ENCODE assay signal across 26 cellular contexts in the genomic region with DNA sequence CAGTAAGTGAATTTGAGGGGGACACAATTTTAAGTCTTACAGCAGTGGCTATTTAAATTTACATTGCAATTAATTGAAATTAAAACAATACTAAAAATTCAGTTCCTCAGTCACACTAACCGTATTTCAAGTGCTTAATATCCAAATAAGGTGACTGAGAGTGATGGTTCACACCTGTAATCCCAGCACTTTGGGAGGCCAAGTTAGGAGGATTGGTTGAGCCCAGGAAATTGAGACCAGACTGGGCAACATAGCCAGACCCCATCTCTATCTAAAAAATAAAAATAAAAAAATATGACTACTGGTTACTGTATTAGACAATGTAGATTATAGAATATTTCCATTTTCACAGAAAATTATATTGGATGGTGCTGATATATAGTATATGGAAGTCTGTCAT.
"Had no signal": no experiment of that assay in that cellular context is flagged by ENCODE, and none has a peak within 500 bp of the region (broad histone marks: within the 10 kb centered on the region; RNA-seq: fewer than 3 reads in every experiment).

No MANE protein-coding gene starts in this region.

- H3K36me3 ChIP-seq: colonic mucosa, esophagus muscularis mucosa, gastroesophageal sphincter, heart left ventricle, lower lobe of right lung had no signal

- H3K9me3 Mint-ChIP-seq: dendritic cell treated with granulocyte-macrophage colony-stimulating factor and Interleukin-4, amounts not matched to agents 40 ng/mL and 50 ng/mL, for 4 days; effector memory CD8-positive, alpha-beta T cell; immature natural killer cell had no signal

- H3K27ac Mint-ChIP-seq: dendritic cell treated with granulocyte-macrophage colony-stimulating factor and Interleukin-4, amounts not matched to agents 40 ng/mL and 50 ng/mL, for 4 days; effector memory CD8-positive, alpha-beta T cell; endodermal cell; immature natural killer cell; mesothelial cell of epicardium; naive B cell had no signal

- H3K27ac ChIP-seq: colonic mucosa, esophagus muscularis mucosa, foreskin keratinocyte, gastroesophageal sphincter, hepatocyte, lower lobe of right lung had no signal

- H3K4me3 ChIP-seq: colonic mucosa, esophagus muscularis mucosa, gastroesophageal sphincter, heart left ventricle, hepatocyte, lower lobe of right lung, mucosa of descending colon had no signal

- H3K4me3 Mint-ChIP-seq: dendritic cell treated with granulocyte-macrophage colony-stimulating factor and Interleukin-4, amounts not matched to agents 40 ng/mL and 50 ng/mL, for 4 days; effector memory CD8-positive, alpha-beta T cell; endodermal cell; immature natural killer cell; mesothelial cell of epicardium had no signal

- H3K36me3 Mint-ChIP-seq: naive B cell had no signal

- H3K4me1 Mint-ChIP-seq: endodermal cell had no signal

- ATAC-seq: effector memory CD8-positive, alpha-beta T cell; foreskin keratinocyte; gastroesophageal sphincter; left colon; left lobe of liver; mucosa of descending colon had no signal

- FAIRE-seq: endometrium, endothelial cell of umbilical vein, frontal cortex, kidney had no signal

- H3K27me3 ChIP-seq: colonic mucosa, esophagus muscularis mucosa, foreskin keratinocyte, gastroesophageal sphincter, heart left ventricle, hepatocyte had no signal

- H3K9me3 ChIP-seq: colonic mucosa, esophagus muscularis mucosa, gastroesophageal sphincter, lower lobe of right lung, mucosa of descending colon had no signal

- DNase-seq: colonic mucosa; cortex of kidney; effector CD8-positive, alpha-beta T cell; effector memory CD8-positive, alpha-beta T cell; endodermal cell; foreskin keratinocyte; heart left ventricle; hypothalamus; immature natural killer cell; islet precursor cell; kidney; kidney glomerular epithelial cell; left colon; left ventricle myocardium superior; lower lobe of right lung; mucosa of descending colon; naive B cell had no signal

- H3K27me3 Mint-ChIP-seq: dendritic cell treated with granulocyte-macrophage colony-stimulating factor and Interleukin-4, amounts not matched to agents 40 ng/mL and 50 ng/mL, for 4 days; effector memory CD8-positive, alpha-beta T cell; naive B cell had no signal

- H3K4me1 ChIP-seq: colonic mucosa had no signal

- H2AFZ ChIP-seq: hepatocyte had no signal

- H3K4me2 ChIP-seq: hepatocyte had no signal
